Comparison of ENCODE assay signal across 15 cellular contexts in the genomic region with DNA sequence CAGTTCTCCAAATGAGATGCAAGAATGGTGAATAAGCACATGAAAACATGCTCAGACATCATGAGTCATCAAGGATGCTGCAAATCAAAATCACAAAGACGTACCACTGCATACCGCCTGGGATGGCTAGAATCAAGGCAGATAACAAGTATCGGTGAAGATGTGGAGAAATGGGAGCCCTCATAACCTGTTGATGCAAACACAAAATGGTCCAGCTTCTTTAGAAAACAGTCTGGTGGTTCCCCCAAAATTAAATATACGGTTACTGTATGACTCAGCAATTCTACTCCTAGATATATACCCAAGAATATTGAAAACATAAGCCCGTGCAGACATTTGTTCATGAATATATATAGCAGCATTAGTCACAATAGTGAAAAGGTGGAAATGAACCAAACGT. TPM values are rescaled to one million over a fixed set of nuclear protein-coding genes. Genes with fewer than 3 reads are reported as not detected.
DNase-seq lines count a peak whose midpoint lies in the region; ATAC-seq, FAIRE-seq and TF ChIP-seq lines count a peak whose summit lies in the region.
"Had no signal": no experiment of that assay in that cellular context is flagged by ENCODE, and none has a peak within 500 bp of the region (broad histone marks: within the 10 kb centered on the region; RNA-seq: fewer than 3 reads in every experiment).

No MANE protein-coding gene starts in this region.

- RAD21 ChIA-PET in GM12878 (lab: Charles Lee; ENCODE audit: unreplicated experiment) = no interaction called here

- H3K27ac ChIP-seq in GM12878 (ENCODE audit: control insufficient read depth, insufficient read depth) (no peak overlapping the region), spleen (no peak overlapping the region)
- H3K27ac ChIP-seq in naive thymus-derived CD4-positive, alpha-beta T cell (ENCODE audit: low read depth, low read length) = no peak overlapping the region
- H3K27ac ChIP-seq: heart left ventricle, parathyroid adenoma had no signal

- 39% methylated on average over 6 of the region's 6 CpGs for WGBS in GM12878 (ENCODE audit: insufficient coverage, insufficient replicate concordance, low lambda C conversion rate, missing lambda C conversion rate)
- 38 to 62% (median 52%) methylated on average over 6 of the region's 6 CpGs for WGBS in spleen, 5 donors

- H3K36me3 Mint-ChIP-seq in naive thymus-derived CD4-positive, alpha-beta T cell = no peaks in the 10 kb centered on the region
- H3K36me3 Mint-ChIP-seq: CD14-positive monocyte had no signal

- no peak for TF ChIP-seq POLR2A in GM12878 (IDR thresholded peaks at IDR 0.05; ENCODE audit: low read depth, low read length)
- TF ChIP-seq POLR2A in spleen (IDR thresholded peaks at IDR 0.05) = no peak

- H3K79me2 ChIP-seq in GM12878 (ENCODE audit: control insufficient read depth, insufficient read depth, low read length) = no peaks in the 10 kb centered on the region
- H3K79me2 ChIP-seq: parathyroid adenoma had no signal

- peaks cover 0 to 3% (median 0%) of the 10 kb centered on the region in 5 donors for H3K27me3 Mint-ChIP-seq in naive thymus-derived CD4-positive, alpha-beta T cell

- H3K4me3 ChIP-seq in GM12878 (no peak overlapping the region), spleen (no peak overlapping the region)
- H3K4me3 ChIP-seq in naive thymus-derived CD4-positive, alpha-beta T cell (ENCODE audit: low read length) = no peak overlapping the region
- H3K4me3 ChIP-seq: heart left ventricle had no signal

- H3K9me3 Mint-ChIP-seq in naive thymus-derived CD4-positive, alpha-beta T cell = peaks cover 0 to 4% (median 0%) of the 10 kb centered on the region in 11 donors

- no peak overlapping the region for H3K27ac Mint-ChIP-seq in naive thymus-derived CD4-positive, alpha-beta T cell
- H3K27ac Mint-ChIP-seq: endodermal cell had no signal

- H3K9me3 ChIP-seq in GM12878 (replicated peaks; ENCODE audit: control insufficient read depth, insufficient read depth, low read length) (no peaks in the 10 kb centered on the region), spleen (no peaks in the 10 kb centered on the region)
- no peaks in the 10 kb centered on the region for H3K9me3 ChIP-seq in naive thymus-derived CD4-positive, alpha-beta T cell (ENCODE audit: control insufficient read depth in 2 of 3, low read length in 3 of 3)
- H3K9me3 ChIP-seq: heart left ventricle had no signal

- no peaks in the 10 kb centered on the region; the same call in 1 of the 2 replicates for H3K4me1 ChIP-seq in GM12878 (ENCODE audit: control insufficient read depth, insufficient read depth, low read length)
- H3K4me1 ChIP-seq in naive thymus-derived CD4-positive, alpha-beta T cell (ENCODE audit: control insufficient read depth in 2 of 2, insufficient read depth in 2 of 2, low read length in 2 of 2) = no peaks in the 10 kb centered on the region
- H3K4me1 ChIP-seq in spleen = no peaks in the 10 kb centered on the region
- H3K4me1 ChIP-seq: heart left ventricle, parathyroid adenoma had no signal

- CTCF ChIA-PET in GM12878 (lab: Yijun Ruan, JAX) = no interaction called here
- CTCF ChIA-PET in naive thymus-derived CD4-positive, alpha-beta T cell (lab: Charles Lee) = no interaction called here

- POLR2A ChIA-PET in GM12878 (lab: Charles Lee) = no interaction called here
- POLR2A ChIA-PET in naive thymus-derived CD4-positive, alpha-beta T cell (lab: Charles Lee) = no interaction called here

- no peaks in the 10 kb centered on the region for H3K4me1 Mint-ChIP-seq in naive thymus-derived CD4-positive, alpha-beta T cell
- H3K4me1 Mint-ChIP-seq: CD14-positive monocyte, endodermal cell had no signal

- SMC1A ChIA-PET in GM12878 (lab: Charles Lee; ENCODE audit: uncharacterized antibody, unreplicated experiment) = no interaction called here

- no peak overlapping the region for H3K4me3 Mint-ChIP-seq in naive thymus-derived CD4-positive, alpha-beta T cell
- H3K4me3 Mint-ChIP-seq: CD14-positive monocyte, endodermal cell had no signal

- no peak overlapping the region for H3K4me2 ChIP-seq in GM12878 (ENCODE audit: control insufficient read depth, insufficient read depth)

- ATAC-seq in GM21390 (IDR thresholded peaks at IDR 0.05; ENCODE audit: unreplicated experiment) (peak; percentile 64), HG03159 (IDR thresholded peaks at IDR 0.05; ENCODE audit: unreplicated experiment) (peak; percentile 46), GM12878 (peak; percentile 66), GM21526 (IDR thresholded peaks at IDR 0.05; ENCODE audit: low FRiP score, unreplicated experiment) (no peak)
- no peak for ATAC-seq in naive thymus-derived CD4-positive, alpha-beta T cell
- ATAC-seq: heart left ventricle had no signal

- DNase-seq in GM18507 (ENCODE audit: extremely low spot score, insufficient read length, low read depth) (no peak), GM12878 (ENCODE audit: low read depth, low spot score) (no peak), spleen (no peak)
- DNase-seq in activated naive CD4-positive, alpha-beta T cell treated with anti-CD3 and anti-CD28 coated beads, Interleukin-2, amount 50 U/mL, for 16 hours = no peak
- DNase-seq in naive thymus-derived CD4-positive, alpha-beta T cell = no peak
- DNase-seq: activated CD8-positive, alpha-beta memory T cell treated with anti-CD3 and anti-CD28 coated beads, Interleukin-2, amount 50 U/mL, for 4 hours; endodermal cell; heart left ventricle; mammary epithelial cell; stimulated activated naive CD4-positive, alpha-beta T cell had no signal

- no peaks in the 10 kb centered on the region for H4K20me1 ChIP-seq in GM12878 (ENCODE audit: control insufficient read depth, insufficient read depth)

- H3K27me3 ChIP-seq in GM12878 (replicated peaks in 1 of 2; ENCODE audit: control insufficient read depth in 2 of 2, insufficient read depth in 2 of 2, low read length in 1 of 2) = no peaks in the 10 kb centered on the region
- H3K27me3 ChIP-seq in naive thymus-derived CD4-positive, alpha-beta T cell (ENCODE audit: control insufficient read depth in 2 of 2, insufficient read depth in 2 of 2, low read length in 2 of 2) = no peaks in the 10 kb centered on the region
- peaks cover 0 to 14% (median 0%) of the 10 kb centered on the region in 7 donors for H3K27me3 ChIP-seq in spleen (replicated peaks in 1 of 7)

- no TSS peak for BruUV-seq in GM12878 (replicated peaks; lab: Mats Ljungman, UMichigan)

- no peak overlapping the region for H3K9ac ChIP-seq in GM12878 (ENCODE audit: control insufficient read depth, insufficient read depth, low read length)
- H3K9ac ChIP-seq: parathyroid adenoma had no signal

- in situ Hi-C loops in GM12878 (cut with MboI) = no loop called here

- TF ChIP-seq EP300 in GM12878 (IDR thresholded peaks at IDR 0.05; ENCODE audit: borderline replicate concordance in 1 of 2, control insufficient read depth in 1 of 2, low read depth in 2 of 2, low read length in 2 of 2) = no peak

- H3K36me3 ChIP-seq in GM12878 (ENCODE audit: control insufficient read depth in 2 of 2, insufficient read depth in 2 of 2, low read length in 1 of 2) (no peaks in the 10 kb centered on the region), spleen (no peaks in the 10 kb centered on the region)
- H3K36me3 ChIP-seq in naive thymus-derived CD4-positive, alpha-beta T cell (ENCODE audit: control insufficient read depth in 2 of 3, insufficient read depth in 3 of 3, low read length in 3 of 3) = no peaks in the 10 kb centered on the region
- H3K36me3 ChIP-seq: heart left ventricle had no signal

- FAIRE-seq in GM18507 (lab: Jason Lieb, UNC) (peak; percentile 46), GM12878 (lab: Jason Lieb, UNC) (no peak)

- H2AFZ ChIP-seq in GM12878 (ENCODE audit: control insufficient read depth, low read depth, low read length) = no peak overlapping the region
- H2AFZ ChIP-seq: parathyroid adenoma had no signal

- no peak for TF ChIP-seq RAD21 in GM12878 (IDR thresholded peaks at IDR 0.05; ENCODE audit: insufficient read depth, low read depth, low read length)

- intact Hi-C loops in GM12878 (cut with micrococcal nuclease; ENCODE audit: unreplicated experiment) (no loop called here), spleen (cut with DNase I; ENCODE audit: low total_unique reads) (no loop called here)
- intact Hi-C loops in naive thymus-derived CD4-positive, alpha-beta T cell (cut with micrococcal nuclease) = no loop called here

- TF ChIP-seq CTCF in GM12878 (IDR thresholded peaks at IDR 0.05 in 2 of 3, conservative IDR thresholded peaks at IDR 0.05 in 1 of 3; ENCODE audit: control insufficient read depth in 2 of 3, extremely low read depth in 1 of 3, insufficient read depth in 1 of 3, low read depth in 3 of 3, low read length in 3 of 3) (no peak), spleen (IDR thresholded peaks at IDR 0.05 in 8 of 11, conservative IDR thresholded peaks at IDR 0.05 in 3 of 11) (no peak)

RNA-seq across cellular contexts. Expression of a gene that starts 32.5 kb away (rescaled TPM):
- not detected in 2 replicates for total RNA-seq in GM12878 (2013; cell fraction: nucleolus; rRNA removed)
- not detected in 2 replicates for total RNA-seq in GM12878 (2014; rRNA removed)
- total RNA-seq in GM12878 (2014; rRNA removed; fragmentation: Illumina TruSeq; extraction: Trizol) = not detected in 2 replicates
- total RNA-seq in GM12878 (2021) = not detected in 2 replicates
- not detected for polyA plus RNA-seq in GM12878 (2011; ENCODE audit: low read depth)
- polyA plus RNA-seq in GM12878 (2011; rRNA removed) = not detected in 2 replicates
- not detected in 2 replicates for polyA plus RNA-seq in GM12878 (2011; cell fraction: cytosol; rRNA removed)
- polyA plus RNA-seq in GM12878 (2011; cell fraction: nucleus; rRNA removed) = not detected in 2 replicates
- polyA plus RNA-seq in GM12878 (2012) = not detected in 2 replicates
- not detected in 2 replicates for polyA plus RNA-seq in GM12878 (2014; fragmentation: Illumina TruSeq; extraction: Trizol)
- not detected for polyA plus RNA-seq in GM12878 (2014; fragmentation: Nextera tagmentation; extraction: Ambion mirVana)
- not detected in 2 replicates for polyA plus RNA-seq in GM12878 (2014; rRNA removed)
- polyA plus RNA-seq in GM12878 (2016; fragmentation: Nextera tagmentation; extraction: Ambion mirVana) = not detected
- not detected in 2 replicates for polyA minus RNA-seq in GM12878 (2011; rRNA and poly(A)+ RNA removed)
- polyA minus RNA-seq in GM12878 (2011; cell fraction: cytosol; rRNA and poly(A)+ RNA removed) = not detected in 2 replicates
- not detected in 2 replicates for polyA minus RNA-seq in GM12878 (2011; cell fraction: nucleus; rRNA and poly(A)+ RNA removed)
- total RNA-seq in naive thymus-derived CD4-positive, alpha-beta T cell = not detected
- polyA plus RNA-seq in naive thymus-derived CD4-positive, alpha-beta T cell = not detected
- not detected for total RNA-seq in spleen
- not detected for polyA plus RNA-seq in spleen
- total RNA-seq: endodermal cell, heart left ventricle, mammary epithelial cell had no signal
- polyA plus RNA-seq: CD14-positive monocyte, heart left ventricle, mammary epithelial cell had no signal

RNA-seq across cellular contexts. Expression of a gene that starts 36.3 kb away (rescaled TPM):
- total RNA-seq in GM12878 (2013; cell fraction: nucleolus; rRNA removed) = 0.49 and 0.67 TPM in 2 replicates
- 0.05 and 0.11 TPM in 2 replicates for total RNA-seq in GM12878 (2014; rRNA removed)
- total RNA-seq in GM12878 (2014; rRNA removed; fragmentation: Illumina TruSeq; extraction: Trizol) = 0.09 and 0.14 TPM in 2 replicates
- total RNA-seq in GM12878 (2021) = 0.10 and 0.16 TPM in 2 replicates
- polyA plus RNA-seq in GM12878 (2011; ENCODE audit: low read depth) = not detected
- polyA plus RNA-seq in GM12878 (2011; rRNA removed) = 0.49 and 0.71 TPM in 2 replicates
- 1.0 and 1.7 TPM in 2 replicates for polyA plus RNA-seq in GM12878 (2011; cell fraction: cytosol; rRNA removed)
- polyA plus RNA-seq in GM12878 (2011; cell fraction: nucleus; rRNA removed) = 0.75 and 2.1 TPM in 2 replicates
- polyA plus RNA-seq in GM12878 (2012) = 0.03 and 0.11 TPM in 2 replicates
- 0.11 and 0.24 TPM in 2 replicates for polyA plus RNA-seq in GM12878 (2014; fragmentation: Illumina TruSeq; extraction: Trizol)
- under 1 TPM in 1 of 2 experiments, not detected in 1; 0.16 TPM for polyA plus RNA-seq in GM12878 (2014; fragmentation: Nextera tagmentation; extraction: Ambion mirVana)
- 0.17 TPM in 1 of 2 replicates, not detected in the other for polyA plus RNA-seq in GM12878 (2014; rRNA removed)
- not detected for polyA plus RNA-seq in GM12878 (2016; fragmentation: Nextera tagmentation; extraction: Ambion mirVana)
- polyA minus RNA-seq in GM12878 (2011; rRNA and poly(A)+ RNA removed) = 0.80 and 3.7 TPM in 2 replicates
- not detected in 2 replicates for polyA minus RNA-seq in GM12878 (2011; cell fraction: cytosol; rRNA and poly(A)+ RNA removed)
- 0.36 and 0.57 TPM in 2 replicates for polyA minus RNA-seq in GM12878 (2011; cell fraction: nucleus; rRNA and poly(A)+ RNA removed)
- 1 to 10 TPM in 1 of 5 experiments, under 1 TPM in 4; 0.22 to 2.3 (median 0.31) TPM for total RNA-seq in naive thymus-derived CD4-positive, alpha-beta T cell
- polyA plus RNA-seq in naive thymus-derived CD4-positive, alpha-beta T cell = under 1 TPM; 0.26 to 0.38 TPM
- total RNA-seq in spleen = 1 to 10 TPM in 5 of 7 donors, under 1 TPM in 2; 0.20 to 2.1 (median 1.2) TPM
- under 1 TPM; 0.28 to 0.61 (median 0.32) TPM for polyA plus RNA-seq in spleen

Comparison
In these comparisons a context has a peak if more than half of its experiments do, and no peak if none do; other contexts are left out.
1. ATAC-seq: peak in GM21390 (single experiment), HG03159 (single experiment) and GM12878 (single experiment); none in naive thymus-derived CD4-positive, alpha-beta T cell (single experiment) and GM21526 (single experiment).